Comparison of ENCODE assay signal across 1 cellular context in genomic region chr10:1944487-1944886, GRCh38.
A peak's percentile ranks its signal among the peaks of the same experiment; 100 is the strongest.
TF ChIP-seq lines count a peak whose summit lies in the region.

No MANE protein-coding gene starts in this region.

TF ChIP-seq in WTC11, 78 proteins besides CTCF, POLR2A, EP300 and RAD21:
- TF ChIP-seq ARID4B (CRISPR knock-in tag; IDR thresholded peaks at IDR 0.05; ENCODE audit: borderline replicate concordance) = no peak
- TF ChIP-seq NFYB (CRISPR knock-in tag; conservative IDR thresholded peaks at IDR 0.05; ENCODE audit: low read depth) = no peak
- TF ChIP-seq ZNF263 (CRISPR knock-in tag; IDR thresholded peaks at IDR 0.05; ENCODE audit: low read depth) = peak; percentile 43; the same call in 1 of the 2 replicates
- TF ChIP-seq ESRRA (CRISPR knock-in tag; IDR thresholded peaks at IDR 0.05; ENCODE audit: borderline replicate concordance) = no peak
- no peak for TF ChIP-seq MAX (CRISPR knock-in tag; IDR thresholded peaks at IDR 0.05)
- TF ChIP-seq NR2C2 (CRISPR knock-in tag; IDR thresholded peaks at IDR 0.05) = no peak
